Comparison of ENCODE assay signal across 11 cellular contexts in the genomic region with DNA sequence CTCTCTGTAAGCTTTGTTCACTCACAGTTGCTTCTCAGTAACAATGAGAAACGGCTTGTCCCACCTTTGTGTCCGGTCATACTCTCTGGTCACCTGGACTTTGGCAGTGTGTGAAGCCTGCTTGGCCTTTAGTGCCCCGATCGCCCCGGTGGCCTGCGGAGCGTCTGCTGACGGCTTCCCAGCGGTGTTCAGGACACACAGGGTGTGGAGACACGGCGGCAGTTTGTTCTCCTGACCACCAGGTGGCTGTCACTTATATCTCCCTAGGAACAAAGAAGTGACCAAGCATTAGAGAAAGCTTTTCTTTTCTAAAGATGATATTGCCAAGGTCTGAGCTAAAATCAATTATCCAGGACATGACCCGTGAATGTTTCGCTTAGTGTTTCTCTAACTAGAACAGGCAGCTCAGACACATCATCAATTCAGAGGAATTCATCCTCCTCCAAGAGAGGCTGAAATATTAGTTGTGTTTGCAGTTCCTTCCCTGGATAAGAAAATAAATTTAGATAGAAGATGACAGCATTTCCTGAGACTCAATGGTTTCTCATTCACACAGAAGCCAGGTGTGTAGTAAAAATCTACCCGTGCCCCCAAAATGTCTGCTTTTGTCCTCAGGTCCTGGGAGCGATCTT.
A peak's percentile ranks its signal among the peaks of the same experiment; 100 is the strongest.
DNase-seq lines count a peak whose midpoint lies in the region; ATAC-seq and TF ChIP-seq lines count a peak whose summit lies in the region.
"Had no signal": no experiment of that assay in that cellular context is flagged by ENCODE, and none has a peak within 500 bp of the region (broad histone marks: within the 10 kb centered on the region; RNA-seq: fewer than 3 reads in every experiment).

No MANE protein-coding gene starts in this region.

- no peak overlapping the region for H3K4me3 ChIP-seq in cardiac muscle cell
- H3K4me3 ChIP-seq in SK-N-SH (ENCODE audit: low read depth in 2 of 2, low read length in 1 of 2): 0 out of 4 replicates have a peak overlapping the region, but pooled peaks of 1 of the 2 experiments have one; percentile 23
- no peak overlapping the region for H3K4me3 ChIP-seq in foreskin fibroblast (ENCODE audit: low read depth in 1 of 2, low read length in 2 of 2)
- no peak overlapping the region for H3K4me3 ChIP-seq in thyroid gland (replicated peaks in 1 of 3)
- H3K4me3 ChIP-seq in esophagus squamous epithelium: no peak overlapping the region
- H3K4me3 ChIP-seq: right atrium auricular region, suprapubic skin had no signal

- no peak for TF ChIP-seq POLR2A in thyroid gland (IDR thresholded peaks at IDR 0.05)
- TF ChIP-seq POLR2A in esophagus squamous epithelium (IDR thresholded peaks at IDR 0.05): no peak

- POLR2A ChIA-PET in SK-N-SH (lab: Yijun Ruan, JAX): no interaction called here

- TF ChIP-seq CTCF in cardiac muscle cell (IDR thresholded peaks at IDR 0.05; ENCODE audit: low read depth, low read length): peak; percentile 59
- TF ChIP-seq CTCF in SK-N-SH (IDR thresholded peaks at IDR 0.05): 0 out of 2 replicates have a peak, but pooled peaks have one; percentile 21
- peak; percentile 40 for TF ChIP-seq CTCF in foreskin fibroblast (IDR thresholded peaks at IDR 0.05; ENCODE audit: low read depth, low read length)
- TF ChIP-seq CTCF in thyroid gland (IDR thresholded peaks at IDR 0.05): peak in 4 of 6 experiments; percentile 34 to 62 (median 42)
- TF ChIP-seq CTCF in esophagus squamous epithelium (IDR thresholded peaks at IDR 0.05): peak in 3 of 6 experiments; percentile 34 to 56 (median 34)
- TF ChIP-seq CTCF in GM10266 (IDR thresholded peaks at IDR 0.05; ENCODE audit: control insufficient read depth, insufficient read depth, low read depth, missing control alignments): no peak

- TF ChIP-seq RAD21 in SK-N-SH (IDR thresholded peaks at IDR 0.05; ENCODE audit: low read length): peak; percentile 30; the same call in 1 of the 2 replicates

- no peak overlapping the region for H3K4me3 Mint-ChIP-seq in activated naive CD8-positive, alpha-beta T cell treated with anti-CD3 and anti-CD28 coated beads, Interleukin-2, amount 50 U/mL, for 24 hours

- H3K9me2 ChIP-seq in SK-N-SH: no peaks in the 10 kb centered on the region

- H3K36me3 ChIP-seq in cardiac muscle cell: no peaks in the 10 kb centered on the region
- H3K36me3 ChIP-seq in SK-N-SH (replicated peaks in 1 of 2; ENCODE audit: control insufficient read depth in 1 of 2, insufficient read depth in 2 of 2, low read length in 1 of 2): peaks cover 0 to 5% of the 10 kb centered on the region in 2 experiments
- no peaks in the 10 kb centered on the region for H3K36me3 ChIP-seq in thyroid gland
- H3K36me3 ChIP-seq in esophagus squamous epithelium: no peaks in the 10 kb centered on the region
- H3K36me3 ChIP-seq: right atrium auricular region, suprapubic skin had no signal

- intact Hi-C loops in cardiac septum (cut with DNase I) (no loop called here), thyroid gland (cut with DNase I) (no loop called here), esophagus squamous epithelium (cut with DNase I) (no loop called here)

- H3F3A ChIP-seq in SK-N-SH (replicated peaks; ENCODE audit: insufficient read depth): no peaks in the 10 kb centered on the region

- no peak for TF ChIP-seq EP300 in SK-N-SH (IDR thresholded peaks at IDR 0.05; ENCODE audit: borderline replicate concordance in 1 of 2, low read depth in 1 of 2, low read length in 1 of 2)

- H4K20me1 ChIP-seq in SK-N-SH (ENCODE audit: insufficient read depth): no peaks in the 10 kb centered on the region

- H3K4me1 Mint-ChIP-seq in activated naive CD8-positive, alpha-beta T cell treated with anti-CD3 and anti-CD28 coated beads, Interleukin-2, amount 50 U/mL, for 24 hours: no peaks in the 10 kb centered on the region

- no peaks in the 10 kb centered on the region for H3K9me3 Mint-ChIP-seq in activated naive CD8-positive, alpha-beta T cell treated with anti-CD3 and anti-CD28 coated beads, Interleukin-2, amount 50 U/mL, for 24 hours

- no peak overlapping the region for H3K4me2 ChIP-seq in SK-N-SH

- H3K27me3 Mint-ChIP-seq in activated naive CD8-positive, alpha-beta T cell treated with anti-CD3 and anti-CD28 coated beads, Interleukin-2, amount 50 U/mL, for 24 hours: peaks cover 2% of the 10 kb centered on the region

- H3K27me3 ChIP-seq in cardiac muscle cell (no peaks in the 10 kb centered on the region), SK-N-SH (ENCODE audit: insufficient read depth) (no peaks in the 10 kb centered on the region), thyroid gland (no peaks in the 10 kb centered on the region), esophagus squamous epithelium (no peaks in the 10 kb centered on the region)
- H3K27me3 ChIP-seq: right atrium auricular region, suprapubic skin had no signal

- H3K27ac Mint-ChIP-seq in activated naive CD8-positive, alpha-beta T cell treated with anti-CD3 and anti-CD28 coated beads, Interleukin-2, amount 50 U/mL, for 24 hours: no peak overlapping the region

- no peak overlapping the region for H3K9ac ChIP-seq in SK-N-SH

- H3K4me1 ChIP-seq in cardiac muscle cell (ENCODE audit: low read depth) (no peaks in the 10 kb centered on the region), SK-N-SH (ENCODE audit: control insufficient read depth in 1 of 2, insufficient read depth in 2 of 2, low read depth in 1 of 2, low read length in 1 of 2) (peaks cover 0 to 10% of the 10 kb centered on the region in 2 experiments; a peak in 1 of 4 replicates), thyroid gland (no peaks in the 10 kb centered on the region), esophagus squamous epithelium (no peaks in the 10 kb centered on the region)
- H3K4me1 ChIP-seq: right atrium auricular region, suprapubic skin had no signal

- H3K79me2 ChIP-seq in SK-N-SH (ENCODE audit: insufficient read depth): no peaks in the 10 kb centered on the region

- no peak for ATAC-seq in activated naive CD8-positive, alpha-beta T cell treated with anti-CD3 and anti-CD28 coated beads, Interleukin-2, amount 50 U/mL, for 24 hours

- DNase-seq in cardiac muscle cell (ENCODE audit: low read depth in 1 of 2, low spot score in 1 of 2) (peak; percentile 52 to 71), cardiac septum (ENCODE audit: low spot score) (no peak), SK-N-SH (peak; percentile 50), foreskin fibroblast (peak in 1 of 2 donors; percentile 16), thyroid gland (peak; percentile 46 to 56), esophagus squamous epithelium (lab: John Stamatoyannopoulos, UW) (no peak), GM10266 (ENCODE audit: extremely low spot score) (no peak)
- DNase-seq in activated naive CD8-positive, alpha-beta T cell treated with anti-CD3 and anti-CD28 coated beads, Interleukin-2, amount 50 U/mL, for 24 hours: no peak
- DNase-seq: activated T-cell treated with anti-CD3 and anti-CD28 coated beads, Interleukin-2, amount 50 U/mL, for 48 hours had no signal

- CTCF ChIA-PET in SK-N-SH (lab: Yijun Ruan, JAX): interaction anchor here (0.7 to 1.4 kb wide), 6 partner anchors 9 to 85 kb away, joined by 3 to 5 read pairs (median 3); no protein-coding TSS in a partner anchor

- no peak overlapping the region for H3K27ac ChIP-seq in cardiac muscle cell
- no peak overlapping the region for H3K27ac ChIP-seq in SK-N-SH (ENCODE audit: low read depth in 2 of 2, low read length in 1 of 2)
- no peak overlapping the region for H3K27ac ChIP-seq in thyroid gland
- no peak overlapping the region for H3K27ac ChIP-seq in esophagus squamous epithelium
- H3K27ac ChIP-seq: right atrium auricular region, suprapubic skin had no signal

- no peaks in the 10 kb centered on the region for H3K36me3 Mint-ChIP-seq in activated naive CD8-positive, alpha-beta T cell treated with anti-CD3 and anti-CD28 coated beads, Interleukin-2, amount 50 U/mL, for 24 hours (ENCODE audit: low read depth)

- 58% methylated on average over 15 of the region's 15 CpGs for WGBS in SK-N-SH (ENCODE audit: low lambda C conversion rate)
- 72 to 84% methylated on average over 15 of the region's 15 CpGs for WGBS in thyroid gland, 2 donors
- WGBS in esophagus squamous epithelium, 2 donors: 74 to 79% methylated on average over 10 to 13 of the region's 15 CpGs

- no peaks in the 10 kb centered on the region for H3K9me3 ChIP-seq in cardiac muscle cell (ENCODE audit: low read depth)
- peaks cover 2% of the 10 kb centered on the region; the same call in 1 of the 2 replicates for H3K9me3 ChIP-seq in SK-N-SH
- no peaks in the 10 kb centered on the region for H3K9me3 ChIP-seq in thyroid gland
- no peaks in the 10 kb centered on the region for H3K9me3 ChIP-seq in esophagus squamous epithelium
- H3K9me3 ChIP-seq: suprapubic skin had no signal

- H2AFZ ChIP-seq in SK-N-SH (ENCODE audit: low read depth): no peak overlapping the region

TF ChIP-seq in SK-N-SH, 30 proteins besides CTCF, POLR2A, EP300 and RAD21:
- peak; percentile 27; the same call in 1 of the 2 replicates for TF ChIP-seq SMC3 (IDR thresholded peaks at IDR 0.05; ENCODE audit: low read depth, low read length)
- TF ChIP-seq RXRA (IDR thresholded peaks at IDR 0.05; ENCODE audit: borderline replicate concordance, low read depth): no peak

Comparison
In these comparisons a context has a peak if more than half of its experiments do, and no peak if none do; other contexts are left out.
1. DNase-seq: peak in cardiac muscle cell (2 of 2), SK-N-SH (single experiment) and thyroid gland (2 of 2); none in cardiac septum (single experiment), esophagus squamous epithelium (single experiment), GM10266 (single experiment) and activated naive CD8-positive, alpha-beta T cell treated with anti-CD3 and anti-CD28 coated beads, Interleukin-2, amount 50 U/mL, for 24 hours (single experiment).